ENCODE assay signal across 1 cellular context in the genomic region with DNA sequence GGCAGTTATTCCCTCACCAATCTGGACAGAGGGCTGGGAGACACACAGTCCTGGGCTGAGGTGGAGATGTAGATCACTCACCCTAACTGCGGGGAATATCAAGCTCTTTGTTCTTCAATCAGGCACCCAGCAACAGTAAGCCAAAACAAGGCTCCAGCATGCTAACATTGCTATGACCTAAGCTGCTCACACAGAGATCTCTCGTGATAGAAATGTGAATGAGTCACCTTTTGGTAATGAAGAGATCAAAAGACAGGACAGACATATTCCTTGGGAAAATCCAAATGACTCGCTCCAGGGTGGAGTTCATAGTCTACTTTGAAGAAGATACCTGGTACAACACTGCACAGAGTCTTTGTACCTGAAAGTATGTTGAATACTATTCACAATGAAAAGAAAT.
A peak's percentile ranks its signal among the peaks of the same experiment; 100 is the strongest.
TF ChIP-seq lines count a peak whose summit lies in the region.

No MANE protein-coding gene starts in this region.

TF ChIP-seq in IMR-90, 13 proteins besides CTCF, POLR2A, EP300 and RAD21:
- TF ChIP-seq SMC3 (IDR thresholded peaks at IDR 0.05; ENCODE audit: low read depth, low read length) (no peak), BHLHE40 (IDR thresholded peaks at IDR 0.05; ENCODE audit: low read depth, low read length) (peak; percentile 88), NFE2L2 (IDR thresholded peaks at IDR 0.05; ENCODE audit: low read depth, low read length) (no peak), CHD1 (IDR thresholded peaks at IDR 0.05; ENCODE audit: low read depth, low read length) (no peak), RFX5 (IDR thresholded peaks at IDR 0.05; ENCODE audit: low read depth, low read length) (no peak), MAFK (IDR thresholded peaks at IDR 0.05; ENCODE audit: low read depth, low read length) (no peak), MXI1 (IDR thresholded peaks at IDR 0.05; ENCODE audit: borderline replicate concordance, low read depth, low read length) (no peak), RCOR1 (IDR thresholded peaks at IDR 0.05; ENCODE audit: insufficient replicate concordance, low read length) (no peak), FOS (IDR thresholded peaks at IDR 0.05; ENCODE audit: low read depth, low read length) (peak; percentile 83; the same call in 1 of the 2 replicates), CEBPB (IDR thresholded peaks at IDR 0.05; ENCODE audit: low read depth, low read length) (no peak), USF2 (IDR thresholded peaks at IDR 0.05; ENCODE audit: low read depth, low read length) (no peak), MAZ (IDR thresholded peaks at IDR 0.05; ENCODE audit: borderline replicate concordance, low read depth, low read length) (no peak)
- TF ChIP-seq, protein P1, sequence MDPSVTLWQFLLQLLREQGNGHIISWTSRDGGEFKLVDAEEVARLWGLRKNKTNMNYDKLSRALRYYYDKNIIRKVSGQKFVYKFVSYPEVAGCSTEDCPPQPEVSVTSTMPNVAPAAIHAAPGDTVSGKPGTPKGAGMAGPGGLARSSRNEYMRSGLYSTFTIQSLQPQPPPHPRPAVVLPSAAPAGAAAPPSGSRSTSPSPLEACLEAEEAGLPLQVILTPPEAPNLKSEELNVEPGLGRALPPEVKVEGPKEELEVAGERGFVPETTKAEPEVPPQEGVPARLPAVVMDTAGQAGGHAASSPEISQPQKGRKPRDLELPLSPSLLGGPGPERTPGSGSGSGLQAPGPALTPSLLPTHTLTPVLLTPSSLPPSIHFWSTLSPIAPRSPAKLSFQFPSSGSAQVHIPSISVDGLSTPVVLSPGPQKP (IDR thresholded peaks at IDR 0.05; ENCODE audit: borderline replicate concordance, low read depth, low read length) = no peak
